12 cellular contexts compared by ENCODE assay signal in genomic region chr3:9036327-9037112, GRCh38.
DNase-seq lines count a peak whose midpoint lies in the region; ATAC-seq and TF ChIP-seq lines count a peak whose summit lies in the region.
"Had no signal": no experiment of that assay in that cellular context is flagged by ENCODE, and none has a peak within 500 bp of the region (broad histone marks: within the 10 kb centered on the region; RNA-seq: fewer than 3 reads in every experiment).

No MANE protein-coding gene starts in this region.

- ATAC-seq in left lobe of liver (no peak), HG03460 (IDR thresholded peaks at IDR 0.05; ENCODE audit: unreplicated experiment) (no peak)
- ATAC-seq: T-helper 17 cell had no signal

- TF ChIP-seq CTCF in left ventricle myocardium inferior (IDR thresholded peaks at IDR 0.05; ENCODE audit: borderline replicate concordance) = no peak

- no peak overlapping the region for H3K4me3 ChIP-seq in adipocyte (ENCODE audit: low read length)
- no peak overlapping the region for H3K4me3 ChIP-seq in left ventricle myocardium inferior
- H3K4me3 ChIP-seq in stomach smooth muscle (ENCODE audit: low read length in 2 of 2) = peak overlapping the region in 1 of 2 donors; percentile 22

- no peaks in the 10 kb centered on the region for H3K27me3 ChIP-seq in adipocyte (replicated peaks; ENCODE audit: control insufficient read depth, insufficient read depth, low read length)
- H3K27me3 ChIP-seq in left ventricle myocardium inferior (ENCODE audit: low read depth) = no peaks in the 10 kb centered on the region
- H3K27me3 ChIP-seq in stomach smooth muscle (ENCODE audit: control insufficient read depth in 1 of 2, insufficient read depth in 2 of 2, low read length in 2 of 2) = no peaks in the 10 kb centered on the region

- intact Hi-C loops in left ventricle myocardium inferior (cut with micrococcal nuclease) = no loop called here

- peak; percentile 44 for DNase-seq in GM04504 (ENCODE audit: low read depth)
- DNase-seq in adipocyte (ENCODE audit: low read depth) = peak; percentile 78
- DNase-seq in left ventricle myocardium inferior = peak; percentile 75
- no peak for DNase-seq in left lobe of liver (ENCODE audit: low spot score)
- no peak for DNase-seq in activated T-cell treated with anti-CD3 and anti-CD28 coated beads, Interleukin-2, amount 50 U/mL, for 48 hours
- DNase-seq in HuH-7.5 (ENCODE audit: low spot score) = no peak
- DNase-seq: activated T-cell treated with anti-CD3 and anti-CD28 coated beads, Interleukin-2, amount 50 U/mL, for 1 hour; cerebellar nuclear complex; NCI-H510A; T-helper 17 cell had no signal

- H3K27ac ChIP-seq in left ventricle myocardium inferior (replicated peaks) (peak overlapping the region; percentile 73), stomach smooth muscle (ENCODE audit: low read length) (peak overlapping the region; percentile 41)

- H3K4me1 ChIP-seq in adipocyte (ENCODE audit: control insufficient read depth, insufficient read depth, low read length) = peaks cover 16% of the 10 kb centered on the region
- H3K4me1 ChIP-seq in left ventricle myocardium inferior = peaks cover 30% of the 10 kb centered on the region
- H3K4me1 ChIP-seq in stomach smooth muscle (ENCODE audit: control insufficient read depth, insufficient read depth, low read length) = peaks cover 15% of the 10 kb centered on the region

- H3K9ac ChIP-seq in adipocyte (ENCODE audit: low read length) = no peak overlapping the region
- peak overlapping the region in 1 of 2 donors; percentile 2 for H3K9ac ChIP-seq in stomach smooth muscle (ENCODE audit: low read length in 2 of 2)

- H3K36me3 ChIP-seq in adipocyte (ENCODE audit: control insufficient read depth, insufficient read depth, low read length, severe bottlenecking) (no peaks in the 10 kb centered on the region), left ventricle myocardium inferior (no peaks in the 10 kb centered on the region), stomach smooth muscle (ENCODE audit: control insufficient read depth in 2 of 2, insufficient read depth in 2 of 2, low read length in 2 of 2) (no peaks in the 10 kb centered on the region)

- H3K9me3 ChIP-seq in adipocyte (ENCODE audit: control insufficient read depth, low read length) (no peaks in the 10 kb centered on the region), left ventricle myocardium inferior (replicated peaks) (no peaks in the 10 kb centered on the region), stomach smooth muscle (ENCODE audit: control insufficient read depth in 2 of 2, low read length in 2 of 2) (no peaks in the 10 kb centered on the region)

Comparison
In these comparisons a context has a peak if more than half of its experiments do, and no peak if none do; other contexts are left out.
1. DNase-seq: peak in GM04504 (single experiment), adipocyte (single experiment) and left ventricle myocardium inferior (single experiment); none in left lobe of liver (single experiment), activated T-cell treated with anti-CD3 and anti-CD28 coated beads, Interleukin-2, amount 50 U/mL, for 48 hours (0 of 2) and HuH-7.5 (single experiment).